In genomic region chr2:218402491-218402901, GRCh38 we compare ENCODE assay signal across 14 cellular contexts. TPM values are rescaled to one million over a fixed set of nuclear protein-coding genes. Genes with fewer than 3 reads are reported as not detected.
A peak's percentile ranks its signal among the peaks of the same experiment; 100 is the strongest.
DNase-seq lines count a peak whose midpoint lies in the region; ATAC-seq and TF ChIP-seq lines count a peak whose summit lies in the region.
"Had no signal": no experiment of that assay in that cellular context is flagged by ENCODE, and none has a peak within 500 bp of the region (broad histone marks: within the 10 kb centered on the region; RNA-seq: fewer than 3 reads in every experiment).

No MANE protein-coding gene starts in this region.

- H3K18ac ChIP-seq in trophoblast cell (ENCODE audit: low read length) (no peak overlapping the region), H9 (ENCODE audit: insufficient read length, low read depth, low read length) (no peak overlapping the region)

- peaks cover 16% of the 10 kb centered on the region for H3K27me3 Mint-ChIP-seq in H9 (ENCODE audit: low read depth)

- H3K9ac ChIP-seq in BLaER1 treated with 17β-estradiol and CSF1 and Interleukin-3, amounts not matched to agents 10 nM and 100 nM = peak overlapping the region in 10 of 11 experiments; percentile 94 to 100 (median 98); a peak in 17 of 22 replicates
- H3K9ac ChIP-seq in trophoblast cell (ENCODE audit: low read length) = no peak overlapping the region
- H3K9ac ChIP-seq in H9 (ENCODE audit: extremely low read depth, insufficient read length, low read length) = no peak overlapping the region

- peaks cover 33 to 47% (median 43%) of the 10 kb centered on the region in 11 experiments for H3K36me3 ChIP-seq in BLaER1 treated with 17β-estradiol and CSF1 and Interleukin-3, amounts not matched to agents 10 nM and 100 nM
- H3K36me3 ChIP-seq in H7 (replicated peaks; ENCODE audit: control insufficient read depth, insufficient read depth, low read length) = peaks cover 4% of the 10 kb centered on the region
- H3K36me3 ChIP-seq in esophagus squamous epithelium = peaks cover 24 to 43% (median 33%) of the 10 kb centered on the region in 3 donors
- peaks cover 35 to 36% of the 10 kb centered on the region in 2 experiments for H3K36me3 ChIP-seq in trophoblast cell (ENCODE audit: control insufficient read depth in 1 of 2, insufficient read depth in 2 of 2, low read length in 2 of 2)
- peaks cover 11% of the 10 kb centered on the region; the same call in 1 of the 2 replicates for H3K36me3 ChIP-seq in SJCRH30

- H3K27ac ChIP-seq in BLaER1 treated with 17β-estradiol and CSF1 and Interleukin-3, amounts not matched to agents 10 nM and 100 nM = peak overlapping the region in 8 of 11 experiments; percentile 85 to 100 (median 99); a peak in 9 of 22 replicates
- H3K27ac ChIP-seq in esophagus squamous epithelium (peak overlapping the region; percentile 99 to 100 (median 100)), trophoblast cell (ENCODE audit: low read depth, low read length) (no peak overlapping the region), H9 (ENCODE audit: insufficient read length, low read depth, low read length) (no peak overlapping the region), SJCRH30 (no peak overlapping the region)

- H3K9me3 ChIP-seq in BLaER1 treated with 17β-estradiol and CSF1 and Interleukin-3, amounts not matched to agents 10 nM and 100 nM (replicated peaks in 1 of 11) = no peaks in the 10 kb centered on the region
- no peaks in the 10 kb centered on the region for H3K9me3 ChIP-seq in esophagus squamous epithelium
- no peaks in the 10 kb centered on the region for H3K9me3 ChIP-seq in trophoblast cell (ENCODE audit: insufficient read depth, low read depth, low read length)
- no peaks in the 10 kb centered on the region for H3K9me3 ChIP-seq in H9 (ENCODE audit: control insufficient read depth, low read depth, low read length)
- H3K9me3 ChIP-seq in SJCRH30 (replicated peaks) = no peaks in the 10 kb centered on the region

- peak overlapping the region; percentile 1 for H2AFZ ChIP-seq in trophoblast cell (ENCODE audit: insufficient read depth, low read length, poor library complexity)
- no peak overlapping the region for H2AFZ ChIP-seq in H9 (ENCODE audit: low read length)

- H2BK5ac ChIP-seq in trophoblast cell (ENCODE audit: low read depth, low read length, poor library complexity) (no peak overlapping the region), H9 (ENCODE audit: insufficient read length, low read length) (no peak overlapping the region)

- peaks cover 4 to 25% (median 22%) of the 10 kb centered on the region in 3 experiments; a peak in 6 of 7 replicates for H3K36me3 Mint-ChIP-seq in H9 (ENCODE audit: insufficient read depth in 1 of 3, low read depth in 3 of 3)

- H3K79me2 ChIP-seq in trophoblast cell (ENCODE audit: control insufficient read depth, insufficient read depth, low read length, poor library complexity) = peaks cover 19% of the 10 kb centered on the region
- no peaks in the 10 kb centered on the region for H3K79me2 ChIP-seq in H9 (ENCODE audit: insufficient read depth, low read length)

- WGBS in esophagus squamous epithelium, 2 donors = 47% methylated on average over 3 of the region's 8 CpGs; no CpG with 5 or more reads in 1 of the 2 donors
- WGBS in trophoblast cell (ENCODE audit: extremely low coverage, insufficient coverage, insufficient read length) = no CpG with 5 or more reads among the region's 8 CpGs
- no CpG with 5 or more reads among the region's 8 CpGs for WGBS in H9 (ENCODE audit: extremely low coverage, insufficient read length, low lambda C conversion rate)

- H4K8ac ChIP-seq in trophoblast cell (ENCODE audit: low read depth, low read length) (no peak overlapping the region), H9 (replicated peaks; ENCODE audit: insufficient read length, low read depth, low read length) (no peak overlapping the region)

- H4K91ac ChIP-seq in trophoblast cell (ENCODE audit: low read depth, low read length) (no peak overlapping the region), H9 (ENCODE audit: insufficient read length, low read depth, low read length) (no peak overlapping the region)

- H2BK15ac ChIP-seq in H9 (ENCODE audit: low read depth, low read length) = no peak overlapping the region

- H3K9me3 Mint-ChIP-seq in H9 = no peaks in the 10 kb centered on the region

- H3K56ac ChIP-seq in H9 (ENCODE audit: insufficient read length, low read depth, low read length) = no peak overlapping the region

- peaks cover 23 to 29% of the 10 kb centered on the region in 2 experiments for H3K4me1 Mint-ChIP-seq in H9

- peaks cover 0 to 19% (median 15%) of the 10 kb centered on the region in 11 experiments; a peak in 15 of 22 replicates for H3K27me3 ChIP-seq in BLaER1 treated with 17β-estradiol and CSF1 and Interleukin-3, amounts not matched to agents 10 nM and 100 nM
- H3K27me3 ChIP-seq in H7 (ENCODE audit: control insufficient read depth, insufficient read depth, low read length) (peaks cover 19% of the 10 kb centered on the region), esophagus squamous epithelium (no peaks in the 10 kb centered on the region), trophoblast cell (ENCODE audit: insufficient read depth, low read length) (no peaks in the 10 kb centered on the region), H9 (ENCODE audit: insufficient read depth, low read length) (peaks cover 13% of the 10 kb centered on the region), SJCRH30 (no peaks in the 10 kb centered on the region)

- H3K4me3 ChIP-seq in BLaER1 treated with 17β-estradiol and CSF1 and Interleukin-3, amounts not matched to agents 10 nM and 100 nM = peak overlapping the region in 8 of 10 experiments; percentile 79 to 97 (median 94); a peak in 14 of 20 replicates
- no peak overlapping the region for H3K4me3 ChIP-seq in H7 (ENCODE audit: insufficient read depth, low read depth, low read length)
- peak overlapping the region in 2 of 4 donors; percentile 96 to 98 for H3K4me3 ChIP-seq in esophagus squamous epithelium
- H3K4me3 ChIP-seq in trophoblast cell (ENCODE audit: low read depth, low read length) = no peak overlapping the region
- H3K4me3 ChIP-seq in SJCRH30 = no peak overlapping the region

- TF ChIP-seq POLR2A in esophagus squamous epithelium (IDR thresholded peaks at IDR 0.05) = no peak
- TF ChIP-seq POLR2A in GM18505 (IDR thresholded peaks at IDR 0.05; ENCODE audit: borderline replicate concordance, extremely low read depth, insufficient read depth, insufficient read length) = no peak

- no peak overlapping the region for H3T11ph ChIP-seq in H9 (ENCODE audit: low read length)

- H2AK5ac ChIP-seq in trophoblast cell (ENCODE audit: low read length) (no peak overlapping the region), H9 (ENCODE audit: insufficient read length, low read length) (no peak overlapping the region)

- H3K23me2 ChIP-seq in H9 (ENCODE audit: insufficient read length, low read depth, low read length, poor library complexity, severe bottlenecking) = peaks cover 30% of the 10 kb centered on the region

- DNase-seq in H7 (peak; percentile 34), esophagus squamous epithelium (lab: John Stamatoyannopoulos, UW) (no peak), trophoblast cell (no peak), RPMI8226 (no peak), H9 (no peak), SJCRH30 (no peak)
- DNase-seq: glutamatergic neuron; left colon; NCI-H1417 treated with DMSO at 0.1 percent for 48 hours; NCI-H69; stimulated activated naive CD4-positive, alpha-beta T cell treated with Interleukin-2 at 50 U/mL for 16 hours had no signal

- no peak for TF ChIP-seq CTCF in esophagus squamous epithelium (IDR thresholded peaks at IDR 0.05)
- no peak for TF ChIP-seq CTCF in H9 (conservative IDR thresholded peaks at IDR 0.05)

- ATAC-seq in GM18505 (IDR thresholded peaks at IDR 0.05; ENCODE audit: unreplicated experiment) = no peak
- ATAC-seq: left colon had no signal

- H3K79me1 ChIP-seq in trophoblast cell (ENCODE audit: low read length) (peaks cover 35% of the 10 kb centered on the region), H9 (ENCODE audit: insufficient read depth, low read depth, low read length, poor library complexity, severe bottlenecking) (no peaks in the 10 kb centered on the region)

- H3K14ac ChIP-seq in trophoblast cell (ENCODE audit: low read length) (no peak overlapping the region), H9 (ENCODE audit: insufficient read depth, low read length) (no peak overlapping the region; the same call in 1 of the 2 replicates)

- peaks cover 14 to 51% (median 33%) of the 10 kb centered on the region in 11 experiments; a peak in 14 of 22 replicates for H4K20me1 ChIP-seq in BLaER1 treated with 17β-estradiol and CSF1 and Interleukin-3, amounts not matched to agents 10 nM and 100 nM
- no peaks in the 10 kb centered on the region for H4K20me1 ChIP-seq in H9 (ENCODE audit: control insufficient read depth, insufficient read depth, insufficient read length)

- H2BK120ac ChIP-seq in trophoblast cell (ENCODE audit: insufficient read depth, low read length, poor library complexity) = no peak overlapping the region
- no peak overlapping the region for H2BK120ac ChIP-seq in H9 (ENCODE audit: low read depth, low read length, poor library complexity, severe bottlenecking)

- H3K23ac ChIP-seq in trophoblast cell (ENCODE audit: low read length) (no peak overlapping the region), H9 (ENCODE audit: insufficient read length, low read depth, low read length) (no peak overlapping the region)

- H3K4ac ChIP-seq in trophoblast cell (ENCODE audit: low read depth, low read length) (no peak overlapping the region), H9 (ENCODE audit: low read depth, low read length) (no peak overlapping the region)

- H2BK12ac ChIP-seq in trophoblast cell (ENCODE audit: low read length) (no peak overlapping the region), H9 (ENCODE audit: insufficient read length, low read depth, low read length) (no peak overlapping the region)

- peaks cover 63 to 81% (median 77%) of the 10 kb centered on the region in 10 experiments for H3K4me1 ChIP-seq in BLaER1 treated with 17β-estradiol and CSF1 and Interleukin-3, amounts not matched to agents 10 nM and 100 nM
- peaks cover 53 to 85% (median 56%) of the 10 kb centered on the region in 3 donors for H3K4me1 ChIP-seq in esophagus squamous epithelium
- peaks cover 18 to 28% of the 10 kb centered on the region in 2 experiments for H3K4me1 ChIP-seq in trophoblast cell (ENCODE audit: control insufficient read depth in 1 of 2, insufficient read depth in 2 of 2, low read length in 2 of 2)
- H3K4me1 ChIP-seq in H9 (ENCODE audit: insufficient read depth, low read length) = peaks cover 4% of the 10 kb centered on the region; the same call in 1 of the 2 replicates
- peaks cover 15% of the 10 kb centered on the region; the same call in 1 of the 2 replicates for H3K4me1 ChIP-seq in SJCRH30

- no peak overlapping the region; a peak in 2 of 5 replicates for H3K4me3 Mint-ChIP-seq in H9

- peak overlapping the region; percentile 90 to 100 (median 98); a peak in 21 of 22 replicates for H3K4me2 ChIP-seq in BLaER1 treated with 17β-estradiol and CSF1 and Interleukin-3, amounts not matched to agents 10 nM and 100 nM
- H3K4me2 ChIP-seq in trophoblast cell (ENCODE audit: low read length) = no peak overlapping the region
- H3K4me2 ChIP-seq in H9 (ENCODE audit: insufficient read depth, insufficient read length, low read length) = no peak overlapping the region

- no peak overlapping the region for H4K12ac ChIP-seq in trophoblast cell (ENCODE audit: low read depth, low read length)

- intact Hi-C loops in esophagus squamous epithelium (cut with DNase I) = loop anchor here (10.0 kb wide), 1 partner anchor 252 kb away; the partner anchor contains the start of genes BCS1L and ZNF142

- H2BK20ac ChIP-seq in H9 (ENCODE audit: low read depth, low read length, poor library complexity, severe bottlenecking) = no peak overlapping the region

- H4K5ac ChIP-seq in H9 (ENCODE audit: insufficient read length, low read depth, low read length) = no peak overlapping the region

- H3K27ac Mint-ChIP-seq in H9 = no peak overlapping the region; a peak in 1 of 7 replicates

RNA-seq across cellular contexts. Expression of gene CTDSP1, which starts 2.8 kb away (rescaled TPM):
- 25.4 and 29.9 TPM in 2 replicates for total RNA-seq in H7 (2014; rRNA removed; shearing (Covaris generic))
- total RNA-seq in esophagus squamous epithelium (10 to 100 TPM; 47.3 to 87.4 (median 58.0) TPM), H9 (2021) (52.3 and 56.6 TPM in 2 replicates)
- polyA plus RNA-seq in trophoblast cell (2013) = 37.9 and 39.2 TPM in 2 replicates
- 61.5 and 69.9 TPM in 2 replicates for total RNA-seq in SJCRH30 (2014; rRNA removed; shearing (Covaris generic))

RNA-seq across cellular contexts. Expression of gene VIL1, which starts 16.4 kb away (rescaled TPM):
- total RNA-seq in H7 (2014; rRNA removed; shearing (Covaris generic)) = 0.07 and 3.0 TPM in 2 replicates
- total RNA-seq in esophagus squamous epithelium (not detected), H9 (2021) (4.0 and 4.2 TPM in 2 replicates)
- polyA plus RNA-seq in trophoblast cell (2013) = 0.16 and 0.17 TPM in 2 replicates
- 0.02 and 0.03 TPM in 2 replicates for total RNA-seq in SJCRH30 (2014; rRNA removed; shearing (Covaris generic))
- total RNA-seq: posterior vena cava had no signal

RNA-seq across cellular contexts. Expression of gene SLC11A1, which starts 20.4 kb away (rescaled TPM):
- total RNA-seq in H7 (2014; rRNA removed; shearing (Covaris generic)) = not detected in 2 replicates
- total RNA-seq in esophagus squamous epithelium = 10 to 100 TPM in 1 of 4 donors, 1 to 10 TPM in 3; 1.7 to 10.6 (median 8.7) TPM
- 0.05 and 0.06 TPM in 2 replicates for polyA plus RNA-seq in trophoblast cell (2013)
- 0.04 and 0.11 TPM in 2 replicates for total RNA-seq in H9 (2021)
- 0.35 and 0.36 TPM in 2 replicates for total RNA-seq in SJCRH30 (2014; rRNA removed; shearing (Covaris generic))

RNA-seq across cellular contexts. Expression of gene CATIP, which starts 45.8 kb away (rescaled TPM):
- total RNA-seq in H7 (2014; rRNA removed; shearing (Covaris generic)) = 0.76 TPM in 1 of 2 replicates, not detected in the other
- total RNA-seq in esophagus squamous epithelium = not detected
- 0.14 and 0.17 TPM in 2 replicates for polyA plus RNA-seq in trophoblast cell (2013)
- not detected in 2 replicates for total RNA-seq in H9 (2021)
- not detected in 2 replicates for total RNA-seq in SJCRH30 (2014; rRNA removed; shearing (Covaris generic))
- total RNA-seq: left colon, posterior vena cava had no signal

Comparison
In these comparisons a context has a peak if more than half of its experiments do, and no peak if none do; other contexts are left out.
1. H3K27ac ChIP-seq: peak in BLaER1 treated with 17β-estradiol and CSF1 and Interleukin-3, amounts not matched to agents 10 nM and 100 nM (8 of 11) and esophagus squamous epithelium (4 of 4); none in trophoblast cell (single experiment), H9 (single experiment) and SJCRH30 (single experiment).
2. H3K4me2 ChIP-seq: peak in BLaER1 treated with 17β-estradiol and CSF1 and Interleukin-3, amounts not matched to agents 10 nM and 100 nM (11 of 11); none in trophoblast cell (single experiment) and H9 (single experiment).
3. H3K4me3 ChIP-seq: peak in BLaER1 treated with 17β-estradiol and CSF1 and Interleukin-3, amounts not matched to agents 10 nM and 100 nM (8 of 10); none in H7 (single experiment), trophoblast cell (single experiment) and SJCRH30 (single experiment).
4. H3K9ac ChIP-seq: peak in BLaER1 treated with 17β-estradiol and CSF1 and Interleukin-3, amounts not matched to agents 10 nM and 100 nM (10 of 11); none in trophoblast cell (single experiment) and H9 (single experiment).